8 cellular contexts compared by ENCODE assay signal in the genomic region with DNA sequence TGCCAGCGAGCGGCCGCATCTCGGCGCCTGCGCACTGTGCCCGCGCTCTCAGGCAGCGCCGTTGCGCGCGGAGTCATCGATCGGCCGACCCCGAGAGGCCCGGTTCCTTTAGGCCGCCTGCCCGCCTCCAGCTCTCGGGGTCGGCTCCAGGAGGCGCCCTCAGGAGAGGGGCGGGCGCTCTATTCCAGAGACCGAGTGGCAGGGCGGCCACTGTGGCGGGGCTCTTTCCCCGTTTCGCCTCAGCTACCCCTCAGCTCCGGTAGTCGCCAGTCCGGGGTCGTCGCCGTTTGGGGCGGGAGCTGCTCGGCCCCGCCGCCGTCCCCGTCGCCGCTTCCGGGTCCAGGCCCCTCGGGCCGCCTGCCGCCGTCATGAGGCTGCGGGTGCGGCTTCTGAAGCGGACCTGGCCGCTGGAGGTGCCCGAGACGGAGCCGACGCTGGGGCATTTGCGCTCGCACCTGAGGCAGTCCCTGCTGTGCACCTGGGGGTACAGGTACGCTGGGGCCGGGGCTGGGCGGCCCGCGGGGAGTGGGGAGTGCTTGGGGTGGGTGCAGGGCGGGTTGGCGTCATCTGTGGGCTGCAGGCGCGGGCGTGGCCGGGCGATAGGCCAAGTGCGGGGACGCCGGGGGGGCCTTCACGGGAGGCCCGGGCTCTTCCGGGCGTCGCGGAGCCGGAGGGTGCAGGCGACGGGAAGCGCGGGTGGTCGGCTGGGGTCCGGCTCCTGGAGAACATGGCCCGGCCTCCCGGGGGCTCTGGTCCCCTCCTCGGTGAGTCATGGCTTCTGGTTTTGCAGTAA. TPM values are rescaled to one million over a fixed set of nuclear protein-coding genes. Genes with fewer than 3 reads are reported as not detected.
DNase-seq lines count a peak whose midpoint lies in the region; ATAC-seq and TF ChIP-seq lines count a peak whose summit lies in the region.

A gene (plus strand): TSS at position 177 of the 793 bp plus-strand sequence. CDS start 192 bp downstream, at position 369.

- H3K36me3 ChIP-seq in mucosa of descending colon (ENCODE audit: low read depth), result no peaks in the 10 kb centered on the region

- intact Hi-C loops in mucosa of descending colon (cut with DNase I, micrococcal nuclease), result no loop called here

- peaks cover 15% of the 10 kb centered on the region for H3K4me1 ChIP-seq in mucosa of descending colon (ENCODE audit: low read depth)

- H3K27ac ChIP-seq in epithelial cell of prostate, result peak within 1 kb of the TSS; percentile 92

- ATAC-seq in GM21447 (IDR thresholded peaks at IDR 0.05; ENCODE audit: unreplicated experiment), result peak; percentile 47
- ATAC-seq in mucosa of descending colon, result peak; percentile 94

- H3K4me3 ChIP-seq in mucosa of descending colon, result peak within 1 kb of the TSS; percentile 84

- DNase-seq in D341Med (ENCODE audit: low spot score), result peak; percentile 96
- DNase-seq in HuH-7.5 (ENCODE audit: low spot score), result peak; percentile 65
- DNase-seq in OCI-M1 (lab: John Stamatoyannopoulos, UW), result peak; percentile 94
- DNase-seq in activated T-cell treated with anti-CD3 and anti-CD28 coated beads for 4 hours, result peak; percentile 73
- DNase-seq in epithelial cell of prostate (ENCODE audit: low read depth, low spot score), result peak; percentile 43
- peak; percentile 93 to 95 (median 94) for DNase-seq in mucosa of descending colon
- DNase-seq in stimulated activated CD8-positive, alpha-beta memory T cell treated with anti-CD3 and anti-CD28 coated beads, Interleukin-4, amount 100 ng/mL, for 24 hours (ENCODE audit: low read depth), result peak; percentile 81

- no peak for TF ChIP-seq CTCF in mucosa of descending colon (IDR thresholded peaks at IDR 0.05)

- no peaks in the 10 kb centered on the region for H3K9me3 ChIP-seq in mucosa of descending colon

RNA-seq across cellular contexts. Expression of the gene that starts here (rescaled TPM):
- total RNA-seq in mucosa of descending colon, result 10 to 100 TPM; 63.0 to 84.3 (median 71.5) TPM

Comparison
In these comparisons a context has a peak if more than half of its experiments do, and no peak if none do; other contexts are left out.
1. Peak in every context shown above with its lines: DNase-seq, ATAC-seq, H3K4me3 ChIP-seq and H3K27ac ChIP-seq.
2. DNase-seq: peak in every context shown above with its lines; median percentile 96 in D341Med; 94 in OCI-M1; 94 in mucosa of descending colon; 81 in stimulated activated CD8-positive, alpha-beta memory T cell treated with anti-CD3 and anti-CD28 coated beads, Interleukin-4, amount 100 ng/mL, for 24 hours; 73 in activated T-cell treated with anti-CD3 and anti-CD28 coated beads for 4 hours; 65 in HuH-7.5; 43 in epithelial cell of prostate.